24 cellular contexts compared by ENCODE assay signal in the genomic region with DNA sequence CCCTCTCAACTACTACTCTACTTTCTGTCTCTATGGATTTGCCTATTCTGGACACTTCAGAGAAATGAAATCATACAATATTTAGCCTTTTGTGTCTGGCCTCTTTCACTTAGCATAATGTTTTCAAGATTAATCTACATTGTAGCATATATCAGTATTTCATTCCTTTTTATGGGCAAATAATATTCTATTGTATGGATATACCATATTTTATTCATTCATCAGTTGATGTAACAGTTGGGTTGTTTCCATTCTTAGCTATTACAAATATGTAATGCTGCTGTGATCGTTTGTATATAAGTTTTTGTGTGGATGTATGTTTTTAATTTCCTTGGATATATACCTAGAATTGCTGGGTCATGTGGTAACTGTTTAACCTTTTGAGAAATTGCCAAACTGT.
"Had no signal": no experiment of that assay in that cellular context is flagged by ENCODE, and none has a peak within 500 bp of the region (broad histone marks: within the 10 kb centered on the region; RNA-seq: fewer than 3 reads in every experiment).

No MANE protein-coding gene starts in this region.

- H3K9me3 ChIP-seq: esophagus squamous epithelium, gastrocnemius medialis, left lung, lower lobe of right lung, mucosa of descending colon had no signal

- H3K4me1 ChIP-seq: gastrocnemius medialis, heart right ventricle, left lung, lower lobe of right lung had no signal

- H3K4me3 ChIP-seq: coronary artery, dorsolateral prefrontal cortex, esophagus squamous epithelium, gastrocnemius medialis, heart right ventricle, left lung, lower lobe of right lung, mucosa of descending colon had no signal

- ATAC-seq: esophagus mucosa, gastrocnemius medialis, heart right ventricle, left cardiac atrium, left lung, left ventricle myocardium superior, lower lobe of right lung, mucosa of descending colon had no signal

- H3K27ac ChIP-seq: coronary artery, dorsolateral prefrontal cortex, epithelial cell of prostate, esophagus squamous epithelium, gastrocnemius medialis, heart right ventricle, left lung, lower lobe of right lung had no signal

- DNase-seq: dermis blood vessel endothelial cell; dorsolateral prefrontal cortex; effector CD4-positive, alpha-beta T cell; effector memory CD4-positive, alpha-beta T cell; erythroblast; esophagus squamous epithelium; foreskin fibroblast; foreskin melanocyte; gastrocnemius medialis; glutamatergic neuron; head of caudate nucleus; heart right ventricle; hippocampal formation; left cardiac atrium; left lung; left ventricle myocardium superior; lower lobe of right lung; mesenchymal stem cell; mucosa of descending colon; naive B cell had no signal

- H3K36me3 ChIP-seq: esophagus squamous epithelium, gastrocnemius medialis, heart right ventricle, left lung, lower lobe of right lung had no signal

- H3K36me3 Mint-ChIP-seq: naive B cell had no signal

- H3K4me3 Mint-ChIP-seq: mesothelial cell of epicardium, naive B cell had no signal

- H3K27me3 ChIP-seq: dorsolateral prefrontal cortex, esophagus squamous epithelium, gastrocnemius medialis, heart right ventricle, left lung had no signal

- H3K27ac Mint-ChIP-seq: mesothelial cell of epicardium, naive B cell had no signal

- H3K4me1 Mint-ChIP-seq: mesothelial cell of epicardium had no signal
